ENCODE assay signal across 20 cellular contexts in the genomic region with DNA sequence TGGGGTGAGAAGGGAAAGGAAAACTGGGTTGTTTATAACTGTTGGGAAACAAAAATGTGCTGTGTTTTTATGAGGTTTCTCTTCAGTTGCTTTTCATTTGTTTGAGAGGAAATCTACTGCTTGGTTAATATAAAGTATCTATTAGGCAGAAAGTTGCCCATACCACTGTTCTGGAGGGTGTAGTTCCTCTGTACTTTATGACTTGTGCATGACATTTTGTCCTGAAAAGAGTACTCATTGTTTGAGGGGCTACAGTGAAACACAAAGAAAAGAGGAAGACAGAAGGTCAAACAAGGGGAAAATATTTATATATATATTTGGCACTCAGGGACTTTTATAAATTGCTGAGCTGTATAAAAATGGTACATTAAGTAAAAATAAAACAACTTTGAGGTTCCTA. TPM values are rescaled to one million over a fixed set of nuclear protein-coding genes. Genes with fewer than 3 reads are reported as not detected.
"Had no signal": no experiment of that assay in that cellular context is flagged by ENCODE, and none has a peak within 500 bp of the region (broad histone marks: within the 10 kb centered on the region; RNA-seq: fewer than 3 reads in every experiment).

No MANE protein-coding gene starts in this region.

- H3K4me3 ChIP-seq: ascending aorta, breast epithelium, dorsolateral prefrontal cortex, left lung, thoracic aorta had no signal

- H3K4me1 ChIP-seq: ascending aorta, breast epithelium had no signal

- H3K9me3 ChIP-seq: ascending aorta, thoracic aorta had no signal

- ATAC-seq: natural killer cell, T-cell had no signal

- H3K27me3 ChIP-seq: ascending aorta, breast epithelium, left lung had no signal

- FAIRE-seq: keratinocyte had no signal

- DNase-seq: activated CD4-positive, alpha-beta T cell treated with anti-CD3 and anti-CD28 coated beads, Interleukin-2, amount 50 U/mL, for 48 hours; activated naive CD4-positive, alpha-beta T cell treated with anti-CD3 and anti-CD28 coated beads, Interleukin-2, amount 10 ng/mL, durations not matched to agents 7 days and 5 days; activated T-cell treated with anti-CD3 and anti-CD28 coated beads, Interleukin-2, amount 50 U/mL, for 1 hour; dorsolateral prefrontal cortex; endodermal cell; hippocampal formation; left lung; mesendoderm; natural killer cell; nucleus accumbens; right cardiac atrium; stimulated activated CD4-positive, alpha-beta T cell treated with anti-CD3 and anti-CD28 coated beads, Interleukin-1b, Interleukin-23, amount 100 ng/mL, for 48 hours; T-cell; WERI-Rb-1 had no signal

- H3K27ac ChIP-seq: ascending aorta, breast epithelium, dorsolateral prefrontal cortex, thoracic aorta, WERI-Rb-1 had no signal

- H3K36me3 ChIP-seq: ascending aorta, breast epithelium, left lung, thoracic aorta, WERI-Rb-1 had no signal

RNA-seq across cellular contexts. Expression of gene MS4A4E, which starts 9.8 kb away (rescaled TPM):
- total RNA-seq: activated T-helper 2 cell treated with anti-CD3 and anti-CD28 coated beads, Interferon-gamma antibody, Interleukin-2, Interleukin-4, amounts not matched to agents 10 μg/mL and 5 μg/mL and 100 μg/mL, durations not matched to agents 14 hours and 24 hours and 36 hours had no signal
- polyA plus RNA-seq: keratinocyte had no signal

RNA-seq across cellular contexts. Expression of gene MS4A4A, which starts 27.8 kb away (rescaled TPM):
- total RNA-seq: activated T-helper 2 cell treated with anti-CD3 and anti-CD28 coated beads, Interferon-gamma antibody, Interleukin-2, Interleukin-4, amounts not matched to agents 10 μg/mL and 5 μg/mL and 100 μg/mL, durations not matched to agents 14 hours and 24 hours and 36 hours; chondrocyte; endodermal cell had no signal
- polyA plus RNA-seq: keratinocyte had no signal
